In the genomic region with DNA sequence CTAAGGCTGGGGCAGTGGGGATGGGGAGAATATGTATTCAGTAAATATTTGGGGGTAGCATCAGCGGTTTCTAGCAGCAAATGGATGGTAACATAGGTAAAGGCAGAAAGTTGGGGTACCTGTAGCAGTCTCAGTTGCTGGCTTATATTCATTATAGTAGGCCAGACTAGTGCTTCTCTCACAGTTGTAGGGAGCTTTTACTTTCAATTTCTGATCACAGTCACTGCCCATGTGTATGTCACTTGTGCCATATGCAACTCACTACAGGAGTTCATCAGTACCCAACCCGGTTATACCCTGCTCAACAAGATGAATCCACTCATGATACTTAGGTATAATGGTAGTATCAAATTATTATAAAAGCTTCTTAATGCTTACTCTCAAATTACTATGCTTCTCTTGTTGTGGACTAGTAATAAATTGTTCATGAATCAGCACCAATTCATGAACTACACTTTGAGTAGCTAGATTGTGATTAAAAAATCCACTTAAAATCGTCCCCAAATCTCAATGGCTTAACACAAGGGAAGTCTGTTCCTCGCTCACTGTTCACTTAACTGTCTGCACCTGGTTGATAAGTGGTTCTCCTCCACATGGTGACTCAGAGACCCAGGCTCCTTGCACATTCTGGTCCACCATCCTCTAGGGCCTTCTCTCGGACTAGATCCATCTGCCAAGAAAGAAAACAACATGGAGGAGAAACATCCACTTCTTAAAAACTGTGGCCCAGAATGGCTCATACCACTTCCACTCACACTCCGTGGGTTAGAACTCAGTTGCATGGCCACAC, we compare ENCODE assay signal across 17 cellular contexts. TPM values are rescaled to one million over a fixed set of nuclear protein-coding genes. Genes with fewer than 3 reads are reported as not detected.
A peak's percentile ranks its signal among the peaks of the same experiment; 100 is the strongest.
DNase-seq lines count a peak whose midpoint lies in the region; ATAC-seq and TF ChIP-seq lines count a peak whose summit lies in the region.
"Had no signal": no experiment of that assay in that cellular context is flagged by ENCODE, and none has a peak within 500 bp of the region (broad histone marks: within the 10 kb centered on the region; RNA-seq: fewer than 3 reads in every experiment).

No MANE protein-coding gene starts in this region.

- peak; percentile 79 for ATAC-seq in GM18502 (IDR thresholded peaks at IDR 0.05; ENCODE audit: poor library complexity, unreplicated experiment)
- peak; percentile 51 for ATAC-seq in GM19372 (IDR thresholded peaks at IDR 0.05; ENCODE audit: low read depth, unreplicated experiment)
- ATAC-seq in HG03108 (IDR thresholded peaks at IDR 0.05; ENCODE audit: unreplicated experiment) = peak; percentile 49
- ATAC-seq: pancreas had no signal

- peaks cover 0 to 5% (median 0%) of the 10 kb centered on the region in 6 donors for H3K4me1 ChIP-seq in spleen

- no peak for TF ChIP-seq CTCF in spleen (IDR thresholded peaks at IDR 0.05 in 8 of 11, conservative IDR thresholded peaks at IDR 0.05 in 3 of 11)

- H3K27me3 ChIP-seq in spleen (replicated peaks in 1 of 7) = no peaks in the 10 kb centered on the region
- H3K27me3 ChIP-seq: pancreas had no signal

- no peak overlapping the region for H3K27ac ChIP-seq in spleen
- H3K27ac ChIP-seq: pancreas, VCaP had no signal

- no peak for DNase-seq in spleen
- DNase-seq in HuH-7 (ENCODE audit: low spot score) = no peak
- no peak for DNase-seq in activated gamma-delta T cell (lab: John Stamatoyannopoulos, UW)
- DNase-seq: DMS53; effector CD4-positive, alpha-beta T cell; hypothalamus; NCI-H187 treated with DMSO at 0.1 percent for 48 hours; NCI-H524 treated with DMSO at 0.1 percent for 48 hours; pancreas; stimulated activated naive CD4-positive, alpha-beta T cell treated with Interleukin-2 at 50 U/mL for 16 hours had no signal

- intact Hi-C loops in dendritic cell treated with granulocyte-macrophage colony-stimulating factor and Interleukin-4, amounts not matched to agents 40 ng/mL and 50 ng/mL, for 4 days (cut with micrococcal nuclease) = no loop called here
- intact Hi-C loops in spleen (cut with DNase I; ENCODE audit: low total_unique reads) = no loop called here

- peaks cover 0 to 16% (median 10%) of the 10 kb centered on the region in 8 donors for H3K9me3 ChIP-seq in spleen
- H3K9me3 ChIP-seq: pancreas had no signal

- peaks cover 21% of the 10 kb centered on the region for H3K4me1 Mint-ChIP-seq in dendritic cell treated with granulocyte-macrophage colony-stimulating factor and Interleukin-4, amounts not matched to agents 40 ng/mL and 50 ng/mL, for 4 days (ENCODE audit: low read depth)

- H3K27ac Mint-ChIP-seq in dendritic cell treated with granulocyte-macrophage colony-stimulating factor and Interleukin-4, amounts not matched to agents 40 ng/mL and 50 ng/mL, for 4 days = peak overlapping the region; percentile 26
- H3K27ac Mint-ChIP-seq: activated naive CD4-positive, alpha-beta T cell treated with anti-CD3 and anti-CD28 coated beads, Interleukin-2, amount 50 U/mL, for 72 hours had no signal

- no peak overlapping the region for H3K4me3 ChIP-seq in spleen
- H3K4me3 ChIP-seq: pancreas, smooth muscle cell had no signal

- no peaks in the 10 kb centered on the region for H3K27me3 Mint-ChIP-seq in dendritic cell treated with granulocyte-macrophage colony-stimulating factor and Interleukin-4, amounts not matched to agents 40 ng/mL and 50 ng/mL, for 4 days

- H3K9me3 Mint-ChIP-seq in dendritic cell treated with granulocyte-macrophage colony-stimulating factor and Interleukin-4, amounts not matched to agents 40 ng/mL and 50 ng/mL, for 4 days = peaks cover 28% of the 10 kb centered on the region

- no peak for TF ChIP-seq POLR2A in spleen (IDR thresholded peaks at IDR 0.05)

- WGBS in spleen, 5 donors = 80 to 95% (median 83%) methylated on average over 6 of the region's 6 CpGs

- H3K36me3 ChIP-seq in spleen = no peaks in the 10 kb centered on the region
- H3K36me3 ChIP-seq: pancreas had no signal

- no peaks in the 10 kb centered on the region for H3K36me3 Mint-ChIP-seq in dendritic cell treated with granulocyte-macrophage colony-stimulating factor and Interleukin-4, amounts not matched to agents 40 ng/mL and 50 ng/mL, for 4 days (ENCODE audit: low read depth)

- no peak overlapping the region for H3K4me3 Mint-ChIP-seq in dendritic cell treated with granulocyte-macrophage colony-stimulating factor and Interleukin-4, amounts not matched to agents 40 ng/mL and 50 ng/mL, for 4 days

RNA-seq across cellular contexts. Expression of a gene that starts 31.3 kb away (rescaled TPM):
- total RNA-seq in spleen = 10 to 100 TPM; 33.3 to 66.8 (median 50.9) TPM
- 10 to 100 TPM; 12.5 to 21.2 (median 15.5) TPM for polyA plus RNA-seq in spleen
